ENCODE assay signal across 10 cellular contexts in genomic region chr18:7953085-7953958, GRCh38.
DNase-seq lines count a peak whose midpoint lies in the region; ATAC-seq and TF ChIP-seq lines count a peak whose summit lies in the region.
"Had no signal": no experiment of that assay in that cellular context is flagged by ENCODE, and none has a peak within 500 bp of the region (broad histone marks: within the 10 kb centered on the region; RNA-seq: fewer than 3 reads in every experiment).

No MANE protein-coding gene starts in this region.

- no peak overlapping the region for H3K4me3 ChIP-seq in right lobe of liver
- H3K4me3 ChIP-seq in gastrocnemius medialis = no peak overlapping the region

- no peak for TF ChIP-seq POLR2A in right lobe of liver (IDR thresholded peaks at IDR 0.05)
- no peak for TF ChIP-seq POLR2A in gastrocnemius medialis (IDR thresholded peaks at IDR 0.05)

- in situ Hi-C loops in gastrocnemius medialis (cut with MboI; ENCODE audit: low sequenced_read_pairs in 4 of 4) = no loop called here

- H3K9me3 ChIP-seq in right lobe of liver (no peaks in the 10 kb centered on the region), gastrocnemius medialis (no peaks in the 10 kb centered on the region)

- peak; percentile 53 to 69 for ATAC-seq in activated T-cell treated with anti-CD3 and anti-CD28 coated beads, Interleukin-2, amount 50 U/mL, for 72 hours (replicated peaks in 1 of 2)
- ATAC-seq in GM21619 (IDR thresholded peaks at IDR 0.05; ENCODE audit: unreplicated experiment) (peak; percentile 88), HG03460 (IDR thresholded peaks at IDR 0.05; ENCODE audit: unreplicated experiment) (peak; percentile 87), right lobe of liver (peak in 3 of 4 donors; percentile 21 to 47 (median 28)), gastrocnemius medialis (no peak)

- H3K27ac ChIP-seq in right lobe of liver = no peak overlapping the region
- no peak overlapping the region for H3K27ac ChIP-seq in gastrocnemius medialis

- H3K27me3 Mint-ChIP-seq in activated T-cell treated with anti-CD3 and anti-CD28 coated beads, Interleukin-2, amount 50 U/mL, for 72 hours (ENCODE audit: low read depth) = no peaks in the 10 kb centered on the region

- H3K36me3 ChIP-seq in right lobe of liver = no peaks in the 10 kb centered on the region
- H3K36me3 ChIP-seq in gastrocnemius medialis = peaks cover 0 to 8% of the 10 kb centered on the region in 2 donors

- 80% methylated on average over 8 of the region's 8 CpGs for WGBS in right lobe of liver (ENCODE audit: insufficient coverage, low coverage, low lambda C conversion rate, missing lambda C conversion rate)

- intact Hi-C loops in right lobe of liver (cut with DNase I) = no loop called here
- intact Hi-C loops in head of caudate nucleus (cut with DNase I) = no loop called here
- intact Hi-C loops in gastrocnemius medialis (cut with DNase I; ENCODE audit: low total_unique reads) = no loop called here

- H3K27me3 ChIP-seq in right lobe of liver (no peaks in the 10 kb centered on the region), gastrocnemius medialis (no peaks in the 10 kb centered on the region)

- H3K4me1 ChIP-seq in right lobe of liver = no peaks in the 10 kb centered on the region
- H3K4me1 ChIP-seq in gastrocnemius medialis = peaks cover 23 to 27% of the 10 kb centered on the region in 2 donors

- peak overlapping the region in 1 of 2 donors; percentile 71 for H3K4me3 Mint-ChIP-seq in activated T-cell treated with anti-CD3 and anti-CD28 coated beads, Interleukin-2, amount 50 U/mL, for 72 hours

- TF ChIP-seq CTCF in right lobe of liver (IDR thresholded peaks at IDR 0.05) = no peak
- no peak for TF ChIP-seq CTCF in gastrocnemius medialis (IDR thresholded peaks at IDR 0.05 in 4 of 5, conservative IDR thresholded peaks at IDR 0.05 in 1 of 5)

- no peaks in the 10 kb centered on the region for H3K9me3 Mint-ChIP-seq in activated T-cell treated with anti-CD3 and anti-CD28 coated beads, Interleukin-2, amount 50 U/mL, for 72 hours

- no peak for DNase-seq in activated T-cell treated with anti-CD3 and anti-CD28 coated beads, Interleukin-2, amount 50 U/mL, for 72 hours
- no peak for DNase-seq in activated T-cell treated with anti-CD3 and anti-CD28 coated beads, Interleukin-2, amount 50 U/mL, for 48 hours
- DNase-seq in right lobe of liver (no peak), NCI-H2107 treated with DMSO at 0.1 percent for 48 hours (lab: John Stamatoyannopoulos, UW; ENCODE audit: unreplicated experiment) (no peak), head of caudate nucleus (no peak), gastrocnemius medialis (no peak)
- DNase-seq: hippocampal formation; stimulated activated CD4-positive, alpha-beta T cell treated with anti-CD3 and anti-CD28 coated beads, Interleukin-15, amount 100 ng/mL, for 24 hours had no signal

- H3K36me3 Mint-ChIP-seq in activated T-cell treated with anti-CD3 and anti-CD28 coated beads, Interleukin-2, amount 50 U/mL, for 72 hours (ENCODE audit: insufficient read depth in 2 of 2) = no peaks in the 10 kb centered on the region

- peaks cover 25% of the 10 kb centered on the region for H3K4me1 Mint-ChIP-seq in activated T-cell treated with anti-CD3 and anti-CD28 coated beads, Interleukin-2, amount 50 U/mL, for 72 hours (ENCODE audit: low read depth)

- peak overlapping the region; percentile 84 for H3K27ac Mint-ChIP-seq in activated T-cell treated with anti-CD3 and anti-CD28 coated beads, Interleukin-2, amount 50 U/mL, for 72 hours

Comparison
In these comparisons a context has a peak if more than half of its experiments do, and no peak if none do; other contexts are left out.
1. ATAC-seq: peak in activated T-cell treated with anti-CD3 and anti-CD28 coated beads, Interleukin-2, amount 50 U/mL, for 72 hours (2 of 2), GM21619 (single experiment), HG03460 (single experiment) and right lobe of liver (3 of 4); none in gastrocnemius medialis (0 of 2).